ENCODE assay signal across 9 cellular contexts in the genomic region with DNA sequence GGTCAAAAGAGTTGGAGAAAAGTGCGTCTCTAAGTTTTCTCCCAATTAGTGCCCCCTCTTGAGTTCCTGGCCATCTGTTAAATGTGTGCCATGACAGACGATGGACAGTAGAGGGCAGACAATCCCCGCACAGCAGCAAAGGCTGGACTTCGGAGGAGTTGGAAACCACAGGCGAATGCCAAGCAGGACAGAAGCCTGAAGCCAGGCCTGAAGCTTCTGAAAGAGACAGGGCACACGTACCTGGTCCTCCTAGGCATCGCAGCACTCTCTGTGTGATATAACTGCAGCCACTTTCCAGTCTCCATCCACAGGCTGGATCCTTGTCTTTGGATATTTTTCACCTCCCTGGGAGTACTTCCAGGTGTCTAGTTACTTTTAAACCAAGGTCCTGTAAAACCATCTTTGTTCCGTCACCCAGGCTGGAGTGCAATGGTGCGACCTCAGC. TPM values are rescaled to one million over a fixed set of nuclear protein-coding genes. Genes with fewer than 3 reads are reported as not detected.
DNase-seq lines count a peak whose midpoint lies in the region; ATAC-seq and TF ChIP-seq lines count a peak whose summit lies in the region.
"Had no signal": no experiment of that assay in that cellular context is flagged by ENCODE, and none has a peak within 500 bp of the region (broad histone marks: within the 10 kb centered on the region; RNA-seq: fewer than 3 reads in every experiment).

No MANE protein-coding gene starts in this region.

- no peaks in the 10 kb centered on the region for H3K27me3 ChIP-seq in PC-3 (ENCODE audit: low read length)

- no peak overlapping the region for H3K4me2 ChIP-seq in PC-3 (ENCODE audit: low read length)

- H2AFZ ChIP-seq in PC-3 (ENCODE audit: low read length): no peak overlapping the region

- CTCF ChIA-PET in PC-3 (lab: Charles Lee): interaction anchor here (0.6 kb wide), 2 partner anchors 33 to 178 kb away, joined by 3 read pairs; no protein-coding TSS in a partner anchor

- H3K4me1 Mint-ChIP-seq in activated naive CD8-positive, alpha-beta T cell treated with anti-CD3 and anti-CD28 coated beads for 36 hours: peaks cover 11% of the 10 kb centered on the region
- no peaks in the 10 kb centered on the region for H3K4me1 Mint-ChIP-seq in glutamatergic neuron (ENCODE audit: low read depth, unreplicated experiment)

- H3K27ac Mint-ChIP-seq in activated naive CD8-positive, alpha-beta T cell treated with anti-CD3 and anti-CD28 coated beads for 36 hours: no peak overlapping the region
- no peak overlapping the region for H3K27ac Mint-ChIP-seq in glutamatergic neuron (ENCODE audit: unreplicated experiment)
- H3K27ac Mint-ChIP-seq: stimulated activated naive CD8-positive, alpha-beta T cell treated with anti-CD3 and anti-CD28 coated beads, Interleukin-15, Interleukin-2, amounts not matched to agents 100 ng/mL and 50 ng/mL, for 24 hours had no signal

- no peak overlapping the region for H3K4me3 ChIP-seq in PC-3 (ENCODE audit: low read length)

- POLR2A ChIA-PET in PC-3 (lab: Charles Lee; ENCODE audit: unreplicated experiment): no interaction called here

- H3K9ac ChIP-seq in PC-3 (ENCODE audit: low read length): no peak overlapping the region

- no peaks in the 10 kb centered on the region for H3K9me2 ChIP-seq in PC-3 (replicated peaks; ENCODE audit: low read length)

- ATAC-seq in PC-3: peak; percentile 71
- ATAC-seq in omental fat pad (ENCODE audit: low FRiP score): peak; percentile 86
- ATAC-seq in GM21576 (IDR thresholded peaks at IDR 0.05; ENCODE audit: unreplicated experiment): no peak
- no peak for ATAC-seq in HG03565 (IDR thresholded peaks at IDR 0.05; ENCODE audit: unreplicated experiment)

- no peaks in the 10 kb centered on the region for H3F3A ChIP-seq in PC-3 (ENCODE audit: low read length, unreplicated experiment)

- peaks cover 25% of the 10 kb centered on the region for H3K4me1 ChIP-seq in PC-3 (ENCODE audit: insufficient read depth, low read length)

- H3K9me3 ChIP-seq in PC-3 (ENCODE audit: low read length): no peaks in the 10 kb centered on the region

- H3K9me3 Mint-ChIP-seq in activated naive CD8-positive, alpha-beta T cell treated with anti-CD3 and anti-CD28 coated beads for 36 hours: no peaks in the 10 kb centered on the region
- no peaks in the 10 kb centered on the region for H3K9me3 Mint-ChIP-seq in glutamatergic neuron (ENCODE audit: unreplicated experiment)
- H3K9me3 Mint-ChIP-seq: stimulated activated naive CD8-positive, alpha-beta T cell treated with anti-CD3 and anti-CD28 coated beads, Interleukin-15, Interleukin-2, amounts not matched to agents 100 ng/mL and 50 ng/mL, for 24 hours had no signal

- DNase-seq in DMS114 treated with DMSO at 0.1 percent for 48 hours (lab: John Stamatoyannopoulos, UW; ENCODE audit: unreplicated experiment) (peak; percentile 60), HT-29 (ENCODE audit: low spot score) (peak; percentile 66), PC-3 (peak; percentile 84), glutamatergic neuron (peak; percentile 75), omental fat pad (ENCODE audit: low spot score) (no peak)
- peak; percentile 44 for DNase-seq in activated naive CD8-positive, alpha-beta T cell treated with anti-CD3 and anti-CD28 coated beads for 36 hours

- TF ChIP-seq CTCF in PC-3 (conservative IDR thresholded peaks at IDR 0.05; ENCODE audit: low read depth, low read length) (peak; percentile 90), glutamatergic neuron (IDR thresholded peaks at IDR 0.05; ENCODE audit: partially characterized antibody, unreplicated experiment) (peak; percentile 88), omental fat pad (IDR thresholded peaks at IDR 0.05) (peak in 1 of 3 donors; percentile 39)

- no peak overlapping the region for H3K27ac ChIP-seq in PC-3 (ENCODE audit: low read length)

- intact Hi-C loops in PC-3 (cut with micrococcal nuclease): loop anchor here (1.0 to 5.0 kb wide), 3 partner anchors 55 to 356 kb away; a partner anchor contains a TSS

- H3K36me3 ChIP-seq in PC-3 (ENCODE audit: low read depth, low read length): no peaks in the 10 kb centered on the region

- no peak overlapping the region for H3K4me3 Mint-ChIP-seq in activated naive CD8-positive, alpha-beta T cell treated with anti-CD3 and anti-CD28 coated beads for 36 hours
- no peak overlapping the region for H3K4me3 Mint-ChIP-seq in glutamatergic neuron (ENCODE audit: unreplicated experiment)
- H3K4me3 Mint-ChIP-seq: stimulated activated naive CD8-positive, alpha-beta T cell treated with anti-CD3 and anti-CD28 coated beads, Interleukin-15, Interleukin-2, amounts not matched to agents 100 ng/mL and 50 ng/mL, for 24 hours had no signal

- BruUV-seq in PC-3 (replicated peaks; lab: Mats Ljungman, UMichigan): no TSS peak

- H4K20me1 ChIP-seq in PC-3 (ENCODE audit: low read length): no peaks in the 10 kb centered on the region

- no peaks in the 10 kb centered on the region for H3K36me3 Mint-ChIP-seq in activated naive CD8-positive, alpha-beta T cell treated with anti-CD3 and anti-CD28 coated beads for 36 hours
- peaks cover 4% of the 10 kb centered on the region for H3K36me3 Mint-ChIP-seq in glutamatergic neuron (ENCODE audit: unreplicated experiment)

- H3K27me3 Mint-ChIP-seq in activated naive CD8-positive, alpha-beta T cell treated with anti-CD3 and anti-CD28 coated beads for 36 hours: no peaks in the 10 kb centered on the region
- H3K27me3 Mint-ChIP-seq in glutamatergic neuron (ENCODE audit: unreplicated experiment): peaks cover 10% of the 10 kb centered on the region
- H3K27me3 Mint-ChIP-seq: stimulated activated naive CD8-positive, alpha-beta T cell treated with anti-CD3 and anti-CD28 coated beads, Interleukin-15, Interleukin-2, amounts not matched to agents 100 ng/mL and 50 ng/mL, for 24 hours had no signal

- H3K79me2 ChIP-seq in PC-3 (ENCODE audit: low read length): no peaks in the 10 kb centered on the region

RNA-seq across cellular contexts. Expression of a gene that starts 14.5 kb away (rescaled TPM):
- 0.31 and 1.1 TPM in 2 replicates for total RNA-seq in HT-29 (2014; rRNA removed; shearing (Covaris generic))
- total RNA-seq in PC-3 (2014; rRNA removed): 0.15 TPM in 1 of 2 replicates, not detected in the other
- total RNA-seq in activated naive CD8-positive, alpha-beta T cell treated with anti-CD3 and anti-CD28 coated beads for 36 hours: 1 to 10 TPM; 1.4 to 1.8 TPM
- 4.6 TPM for total RNA-seq in glutamatergic neuron (ENCODE audit: unreplicated experiment)
- total RNA-seq in omental fat pad: under 1 TPM; 0.56 to 0.79 (median 0.63) TPM

RNA-seq across cellular contexts. Expression of a gene that starts 14.7 kb away (rescaled TPM):
- total RNA-seq in HT-29 (2014; rRNA removed; shearing (Covaris generic)): 4.1 and 7.0 TPM in 2 replicates
- total RNA-seq in PC-3 (2014; rRNA removed) (18.8 and 19.1 TPM in 2 replicates), glutamatergic neuron (ENCODE audit: unreplicated experiment) (12.7 TPM), omental fat pad (1 to 10 TPM; 5.5 to 9.9 (median 8.2) TPM)
- 10 to 100 TPM; 20.1 to 21.6 TPM for total RNA-seq in activated naive CD8-positive, alpha-beta T cell treated with anti-CD3 and anti-CD28 coated beads for 36 hours

RNA-seq across cellular contexts. Expression of a gene that starts 25.2 kb away (rescaled TPM):
- 79.0 and 86.0 TPM in 2 replicates for total RNA-seq in HT-29 (2014; rRNA removed; shearing (Covaris generic))
- total RNA-seq in PC-3 (2014; rRNA removed): 154 and 248 TPM in 2 replicates
- 100 to 1,000 TPM; 127 to 128 TPM for total RNA-seq in activated naive CD8-positive, alpha-beta T cell treated with anti-CD3 and anti-CD28 coated beads for 36 hours
- 89.5 TPM for total RNA-seq in glutamatergic neuron (ENCODE audit: unreplicated experiment)
- 100 to 1,000 TPM in 2 of 4 donors, 10 to 100 TPM in 2; 58.5 to 155 (median 109) TPM for total RNA-seq in omental fat pad

RNA-seq across cellular contexts. Expression of a gene that starts 25.6 kb away (rescaled TPM):
- total RNA-seq in HT-29 (2014; rRNA removed; shearing (Covaris generic)): 7.4 and 8.5 TPM in 2 replicates
- total RNA-seq in PC-3 (2014; rRNA removed) (6.9 and 7.3 TPM in 2 replicates), glutamatergic neuron (ENCODE audit: unreplicated experiment) (25.6 TPM), omental fat pad (10 to 100 TPM in 3 of 4 donors, 1 to 10 TPM in 1; 9.5 to 11.8 (median 11.1) TPM)
- total RNA-seq in activated naive CD8-positive, alpha-beta T cell treated with anti-CD3 and anti-CD28 coated beads for 36 hours: 10 to 100 TPM; 14.8 to 15.8 TPM

RNA-seq across cellular contexts. Expression of a gene that starts 47.1 kb away (rescaled TPM):
- total RNA-seq in HT-29 (2014; rRNA removed; shearing (Covaris generic)): not detected in 2 replicates
- total RNA-seq in PC-3 (2014; rRNA removed) (not detected in 2 replicates), glutamatergic neuron (ENCODE audit: unreplicated experiment) (not detected), omental fat pad (under 1 TPM in 1 of 4 donors, not detected in 3; 0.25 TPM)
- not detected for total RNA-seq in activated naive CD8-positive, alpha-beta T cell treated with anti-CD3 and anti-CD28 coated beads for 36 hours

Comparison
In these comparisons a context has a peak if more than half of its experiments do, and no peak if none do; other contexts are left out.
1. ATAC-seq: peak in PC-3 (single experiment) and omental fat pad (single experiment); none in GM21576 (single experiment) and HG03565 (single experiment).